22 cellular contexts compared by ENCODE assay signal in genomic region chr1:94607398-94607797, GRCh38.
DNase-seq lines count a peak whose midpoint lies in the region; ATAC-seq, FAIRE-seq and TF ChIP-seq lines count a peak whose summit lies in the region.
"Had no signal": no experiment of that assay in that cellular context is flagged by ENCODE, and none has a peak within 500 bp of the region (broad histone marks: within the 10 kb centered on the region; RNA-seq: fewer than 3 reads in every experiment).

No MANE protein-coding gene starts in this region.

- H2AFZ ChIP-seq in IMR-90 (replicated peaks; ENCODE audit: low read length, poor library complexity) (no peak overlapping the region), trophoblast cell (ENCODE audit: insufficient read depth, low read length, poor library complexity) (no peak overlapping the region)

- H3K14ac ChIP-seq in IMR-90 (replicated peaks; ENCODE audit: low read depth, low read length) (peak overlapping the region; percentile 26; the same call in 1 of the 2 replicates), trophoblast cell (ENCODE audit: low read length) (no peak overlapping the region)

- no peak overlapping the region for H2AK9ac ChIP-seq in IMR-90 (replicated peaks; ENCODE audit: low read depth, low read length, poor library complexity)

- H3K9ac ChIP-seq in IMR-90 (ENCODE audit: low read depth, low read length), result no peak overlapping the region
- no peak overlapping the region for H3K9ac ChIP-seq in trophoblast cell (ENCODE audit: low read length)

- no peaks in the 10 kb centered on the region for H3K27me3 ChIP-seq in IMR-90 (ENCODE audit: control insufficient read depth, insufficient read depth, low read length)
- H3K27me3 ChIP-seq in trophoblast cell (ENCODE audit: insufficient read depth, low read length), result no peaks in the 10 kb centered on the region
- H3K27me3 ChIP-seq: BE2C, SJSA1 had no signal

- ATAC-seq in A549 (no peak), IMR-90 (ENCODE audit: low read depth) (no peak), GM21529 (IDR thresholded peaks at IDR 0.05; ENCODE audit: unreplicated experiment) (no peak)
- ATAC-seq: Right ventricle myocardium inferior had no signal

- H3K9me3 ChIP-seq in A549 (no peaks in the 10 kb centered on the region), IMR-90 (ENCODE audit: control insufficient read depth, insufficient read depth, low read length) (0 out of 2 replicates have a peak, but pooled peaks cover 2% of the 10 kb centered on the region), trophoblast cell (ENCODE audit: insufficient read depth, low read depth, low read length) (no peaks in the 10 kb centered on the region)
- H3K9me3 ChIP-seq: BE2C, SJSA1 had no signal

- no peaks in the 10 kb centered on the region for H4K20me1 ChIP-seq in IMR-90 (ENCODE audit: insufficient read depth, low read length)

- H3K9me1 ChIP-seq in IMR-90 (ENCODE audit: insufficient read depth, low read length), result peaks cover 21% of the 10 kb centered on the region

- 87% methylated on average over 4 of the region's 4 CpGs for WGBS in A549 (ENCODE audit: missing lambda C conversion rate)
- 100% methylated on average over 2 of the region's 4 CpGs; no CpG with 5 or more reads in 1 of the 2 experiments for WGBS in IMR-90 (ENCODE audit: extremely low coverage in 2 of 2, insufficient read length in 1 of 2), 2 experiments
- no CpG with 5 or more reads among the region's 4 CpGs for WGBS in trophoblast cell (ENCODE audit: extremely low coverage, insufficient coverage, insufficient read length)

- TF ChIP-seq CTCF in A549 (IDR thresholded peaks at IDR 0.05) (no peak), IMR-90 (conservative IDR thresholded peaks at IDR 0.05; ENCODE audit: low read depth, low read length) (no peak)

- peak overlapping the region; percentile 93 for H2BK20ac ChIP-seq in IMR-90 (ENCODE audit: low read depth, low read length)

- H4K91ac ChIP-seq in IMR-90 (ENCODE audit: insufficient read depth, low read depth, low read length) (peak overlapping the region; percentile 87), trophoblast cell (ENCODE audit: low read depth, low read length) (no peak overlapping the region)

- H2BK5ac ChIP-seq in IMR-90 (ENCODE audit: low read depth, low read length, poor library complexity, severe bottlenecking) (no peak overlapping the region), trophoblast cell (ENCODE audit: low read depth, low read length, poor library complexity) (no peak overlapping the region)

- CTCF ChIA-PET in A549 (lab: Yijun Ruan, JAX), result no interaction called here
- CTCF ChIA-PET in IMR-90 (lab: Yijun Ruan, JAX), result interaction anchor here (1.6 kb wide), 1 partner anchor 9 kb away, joined by 4 read pairs; no protein-coding TSS in a partner anchor

- DNase-seq in A549 (ENCODE audit: low read depth in 1 of 2, low spot score in 1 of 2) (no peak), IMR-90 (no peak), epithelial cell of prostate (ENCODE audit: low read depth, low spot score) (no peak), trophoblast cell (peak; percentile 67 to 77), NCI-H226 (no peak)
- DNase-seq in activated naive CD4-positive, alpha-beta T cell treated with Interleukin-2 at 50 U/mL for 16 hours, result no peak
- DNase-seq: BE2C, GOT3, HCEC 1CT, Kasumi-1, MM.1S, NCI-H1048, NCI-H1417 treated with DMSO at 0.1 percent for 48 hours, NCI-H187 treated with DMSO at 0.1 percent for 48 hours, NCI-H2107, NCI-H510A, NCI-H748 treated with DMSO at 0.1 percent for 48 hours had no signal

- TF ChIP-seq RAD21 in A549 (conservative IDR thresholded peaks at IDR 0.05 in 1 of 2, IDR thresholded peaks at IDR 0.05 in 1 of 2) (no peak), IMR-90 (IDR thresholded peaks at IDR 0.05; ENCODE audit: low read length) (no peak)

- H3K4me2 ChIP-seq in A549, result peak overlapping the region; percentile 66; the same call in 1 of the 3 replicates
- H3K4me2 ChIP-seq in IMR-90 (ENCODE audit: low read depth, low read length), result no peak overlapping the region
- no peak overlapping the region for H3K4me2 ChIP-seq in trophoblast cell (ENCODE audit: low read length)

- no peak overlapping the region for H4K12ac ChIP-seq in trophoblast cell (ENCODE audit: low read depth, low read length)

- no peak overlapping the region for H4K5ac ChIP-seq in IMR-90 (ENCODE audit: low read depth, low read length)

- H3K23ac ChIP-seq in IMR-90 (ENCODE audit: low read depth, low read length) (no peak overlapping the region), trophoblast cell (ENCODE audit: low read length) (no peak overlapping the region)

- no peak overlapping the region for H2BK12ac ChIP-seq in trophoblast cell (ENCODE audit: low read length)

- no TSS peak for BruUV-seq in IMR-90 (replicated peaks; lab: Mats Ljungman, UMichigan)

- H3K4ac ChIP-seq in IMR-90 (ENCODE audit: low read depth, low read length), result no peak overlapping the region
- H3K4ac ChIP-seq in trophoblast cell (ENCODE audit: low read depth, low read length), result no peak overlapping the region

- H2BK15ac ChIP-seq in IMR-90 (ENCODE audit: low read depth, low read length), result peak overlapping the region; percentile 81; the same call in 2 of the 3 replicates

- no peak for TF ChIP-seq POLR2A in A549 (IDR thresholded peaks at IDR 0.05; ENCODE audit: low read length)
- no peak for TF ChIP-seq POLR2A in IMR-90 (IDR thresholded peaks at IDR 0.05; ENCODE audit: low read depth, low read length)

- H3K4me3 ChIP-seq in A549, result no peak overlapping the region
- H3K4me3 ChIP-seq in IMR-90 (ENCODE audit: insufficient read depth, low read depth, low read length), result no peak overlapping the region
- H3K4me3 ChIP-seq in trophoblast cell (ENCODE audit: low read depth, low read length), result no peak overlapping the region
- H3K4me3 ChIP-seq: SJSA1 had no signal

- peak overlapping the region in 1 of 2 experiments; percentile 20; a peak in 1 of 4 replicates for H4K8ac ChIP-seq in IMR-90 (ENCODE audit: low read depth in 2 of 2, low read length in 2 of 2)
- no peak overlapping the region for H4K8ac ChIP-seq in trophoblast cell (ENCODE audit: low read depth, low read length)

- no peak overlapping the region for H3K56ac ChIP-seq in IMR-90 (ENCODE audit: extremely low read depth, insufficient read depth, low read length)

- in situ Hi-C loops in IMR-90 (cut with MboI; ENCODE audit: low sequenced_read_pairs), result loop anchor here (5.0 kb wide), 1 partner anchor 65 kb away; the partner anchor contains the start of gene F3

- POLR2A ChIA-PET in A549 (lab: Yijun Ruan, JAX), result no interaction called here
- POLR2A ChIA-PET in IMR-90 (lab: Charles Lee; ENCODE audit: unreplicated experiment), result interaction anchor here (2.1 kb wide), 1 partner anchor 65 kb away, joined by 8 read pairs; the partner anchor contains the start of gene F3

- H3K36me3 ChIP-seq in IMR-90 (ENCODE audit: control insufficient read depth, insufficient read depth, low read length) (no peaks in the 10 kb centered on the region), trophoblast cell (ENCODE audit: control insufficient read depth in 1 of 2, insufficient read depth in 2 of 2, low read length in 2 of 2) (no peaks in the 10 kb centered on the region)
- H3K36me3 ChIP-seq: BE2C, SJSA1 had no signal

- H2BK120ac ChIP-seq in IMR-90 (ENCODE audit: low read depth, low read length) (peak overlapping the region; percentile 86; the same call in 1 of the 2 replicates), trophoblast cell (ENCODE audit: insufficient read depth, low read length, poor library complexity) (no peak overlapping the region)

- H3K79me2 ChIP-seq in trophoblast cell (ENCODE audit: control insufficient read depth, insufficient read depth, low read length, poor library complexity), result no peaks in the 10 kb centered on the region

- dilution Hi-C loops in IMR-90 (cut with HindIII; ENCODE audit: low sequenced_read_pairs, unreplicated experiment), result no loop called here

- intact Hi-C loops in IMR-90 (cut with micrococcal nuclease), result no loop called here

- no peak for TF ChIP-seq EP300 in A549 (IDR thresholded peaks at IDR 0.05)

- H3K27ac ChIP-seq in A549 (peak overlapping the region; percentile 48 to 76; a peak in 2 of 6 replicates), IMR-90 (ENCODE audit: insufficient read depth, low read length) (no peak overlapping the region), epithelial cell of prostate (peak overlapping the region; percentile 53), trophoblast cell (ENCODE audit: low read depth, low read length) (no peak overlapping the region)

- FAIRE-seq in A549 (lab: Jason Lieb, UNC), result no peak
- FAIRE-seq: A204.1, GM12891 had no signal

- H3K79me1 ChIP-seq in IMR-90 (ENCODE audit: low read depth in 1 of 2, low read length in 2 of 2) (no peaks in the 10 kb centered on the region; a peak in 1 of 4 replicates), trophoblast cell (ENCODE audit: low read length) (peaks cover 2% of the 10 kb centered on the region)

- H2AK5ac ChIP-seq in IMR-90 (ENCODE audit: low read depth, low read length) (peak overlapping the region; percentile 96), trophoblast cell (ENCODE audit: low read length) (no peak overlapping the region)

- H3K18ac ChIP-seq in IMR-90 (ENCODE audit: low read depth, low read length) (no peak overlapping the region), trophoblast cell (ENCODE audit: low read length) (no peak overlapping the region)

- H3K4me1 ChIP-seq in A549 (peaks cover 22% of the 10 kb centered on the region), IMR-90 (ENCODE audit: control insufficient read depth, insufficient read depth, low read length) (peaks cover 23% of the 10 kb centered on the region), trophoblast cell (ENCODE audit: control insufficient read depth in 1 of 2, insufficient read depth in 2 of 2, low read length in 2 of 2) (peaks cover under 1 to 2% of the 10 kb centered on the region in 2 experiments)
- H3K4me1 ChIP-seq: BE2C had no signal

TF ChIP-seq in IMR-90, 13 proteins besides CTCF, POLR2A, EP300 and RAD21 (continues in another document):
- TF ChIP-seq RFX5 (IDR thresholded peaks at IDR 0.05; ENCODE audit: low read depth, low read length) (no peak), USF2 (IDR thresholded peaks at IDR 0.05; ENCODE audit: low read depth, low read length) (no peak), MXI1 (IDR thresholded peaks at IDR 0.05; ENCODE audit: borderline replicate concordance, low read depth, low read length) (no peak), NFE2L2 (IDR thresholded peaks at IDR 0.05; ENCODE audit: low read depth, low read length) (no peak), SMC3 (IDR thresholded peaks at IDR 0.05; ENCODE audit: low read depth, low read length) (no peak), MAZ (IDR thresholded peaks at IDR 0.05; ENCODE audit: borderline replicate concordance, low read depth, low read length) (no peak), RCOR1 (IDR thresholded peaks at IDR 0.05; ENCODE audit: insufficient replicate concordance, low read length) (no peak), CHD1 (IDR thresholded peaks at IDR 0.05; ENCODE audit: low read depth, low read length) (no peak), FOS (IDR thresholded peaks at IDR 0.05; ENCODE audit: low read depth, low read length) (no peak)

Comparison
In these comparisons a context has a peak if more than half of its experiments do, and no peak if none do; other contexts are left out.
1. DNase-seq: peak in trophoblast cell (2 of 2); none in A549 (0 of 2), IMR-90 (single experiment), epithelial cell of prostate (single experiment), NCI-H226 (single experiment) and activated naive CD4-positive, alpha-beta T cell treated with Interleukin-2 at 50 U/mL for 16 hours (single experiment).
2. H3K27ac ChIP-seq: peak in A549 (2 of 2) and epithelial cell of prostate (single experiment); none in IMR-90 (single experiment) and trophoblast cell (single experiment).